Comparison of ENCODE assay signal across 12 cellular contexts in the genomic region with DNA sequence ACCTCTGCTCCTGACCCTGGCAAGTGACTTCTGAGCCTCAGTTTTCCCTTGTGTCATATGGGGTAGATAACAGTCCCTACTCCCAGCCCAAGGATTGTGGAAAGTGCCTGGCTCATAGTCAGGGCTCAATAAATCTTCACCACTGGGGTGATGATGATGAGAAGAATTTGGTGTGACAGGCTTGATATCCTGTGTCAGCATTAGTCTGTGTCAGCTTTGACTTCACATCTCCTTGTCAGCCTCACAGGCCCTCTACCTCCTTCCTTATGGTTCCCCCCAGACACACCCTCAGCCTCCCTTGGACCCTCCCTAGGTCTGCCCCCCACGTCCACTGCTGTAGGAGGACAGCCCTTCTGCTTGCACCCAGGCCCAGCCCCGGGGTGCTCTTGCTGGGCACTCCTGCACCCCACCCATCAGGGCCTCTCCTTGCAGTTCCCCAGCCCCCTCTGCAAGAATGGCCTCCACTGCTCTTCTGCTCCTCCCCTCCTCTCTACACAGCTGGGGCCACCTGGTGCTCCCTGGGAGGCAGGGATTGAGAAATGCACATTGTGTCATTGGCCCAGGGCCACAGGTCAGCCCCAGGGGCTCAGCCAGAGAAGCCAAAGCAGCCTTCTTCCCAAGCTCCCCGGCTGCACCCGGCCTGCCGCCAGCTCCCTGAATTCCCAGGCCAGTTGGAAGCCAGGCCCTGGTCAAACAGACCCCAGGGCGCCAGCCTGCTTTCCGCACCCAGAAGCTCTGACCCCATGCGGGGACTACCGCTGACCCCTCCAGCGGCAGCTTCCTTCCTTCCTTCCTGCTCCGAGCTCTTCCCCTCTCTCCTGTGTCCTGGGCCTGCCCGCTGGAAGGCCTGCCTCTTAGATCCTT. TPM values are rescaled to one million over a fixed set of nuclear protein-coding genes. Genes with fewer than 3 reads are reported as not detected.
A peak's percentile ranks its signal among the peaks of the same experiment; 100 is the strongest.
DNase-seq lines count a peak whose midpoint lies in the region; ATAC-seq and TF ChIP-seq lines count a peak whose summit lies in the region.
"Had no signal": no experiment of that assay in that cellular context is flagged by ENCODE, and none has a peak within 500 bp of the region (broad histone marks: within the 10 kb centered on the region; RNA-seq: fewer than 3 reads in every experiment).

No MANE protein-coding gene starts in this region.

- TF ChIP-seq POLR2A in sigmoid colon (IDR thresholded peaks at IDR 0.05): no peak

- H3K27ac ChIP-seq in right cardiac atrium (ENCODE audit: low read length) (no peak overlapping the region), sigmoid colon (peak overlapping the region in 3 of 4 donors; percentile 20 to 53 (median 45)), PC-3 (ENCODE audit: low read length) (no peak overlapping the region)
- H3K27ac ChIP-seq: GM23248 had no signal

- H3K9me3 ChIP-seq in right cardiac atrium (ENCODE audit: control insufficient read depth, low read length) (no peaks in the 10 kb centered on the region), sigmoid colon (no peaks in the 10 kb centered on the region), PC-3 (ENCODE audit: low read length) (no peaks in the 10 kb centered on the region)

- H3K4me3 ChIP-seq in astrocyte of the spinal cord (ENCODE audit: low read depth, low read length): no peak overlapping the region
- H3K4me3 ChIP-seq in right cardiac atrium (ENCODE audit: low read length): no peak overlapping the region
- H3K4me3 ChIP-seq in sigmoid colon: no peak overlapping the region
- no peak overlapping the region for H3K4me3 ChIP-seq in PC-3 (ENCODE audit: low read length)
- H3K4me3 ChIP-seq: GM23248 had no signal

- peak; percentile 84 for DNase-seq in H4 (ENCODE audit: low spot score)
- peak; percentile 7 for DNase-seq in astrocyte of the spinal cord (ENCODE audit: low read depth, low spot score)
- DNase-seq in right cardiac atrium: peak; percentile 87 to 96 (median 94)
- DNase-seq in sigmoid colon: peak; percentile 96
- DNase-seq in PC-3: no peak
- no peak for DNase-seq in stimulated activated effector memory CD8-positive, alpha-beta T cell treated with anti-CD3 and anti-CD28 coated beads, Interleukin-12 subunit alpha, Interleukin-12 subunit beta, amount 100 ng/mL, for 72 hours (ENCODE audit: low spot score in 2 of 2)
- no peak for DNase-seq in SHP77 treated with DMSO at 0.1 percent for 48 hours (lab: John Stamatoyannopoulos, UW)
- DNase-seq: Calu3, GM23248, immature natural killer cell, NCI-H1092 treated with DMSO at 0.1 percent for 48 hours had no signal

- H3K9ac ChIP-seq in PC-3 (ENCODE audit: low read length): no peak overlapping the region
- H3K9ac ChIP-seq: GM23248 had no signal

- H3K36me3 ChIP-seq in sigmoid colon: no peaks in the 10 kb centered on the region
- H3K36me3 ChIP-seq in PC-3 (ENCODE audit: low read depth, low read length): no peaks in the 10 kb centered on the region

- ATAC-seq in right cardiac atrium: peak; percentile 73 to 77
- ATAC-seq in PC-3: no peak
- ATAC-seq in HG03520 (IDR thresholded peaks at IDR 0.05; ENCODE audit: unreplicated experiment): no peak
- no peak for ATAC-seq in stimulated activated effector memory CD8-positive, alpha-beta T cell treated with anti-CD3 and anti-CD28 coated beads, Interleukin-12 subunit alpha, Interleukin-12 subunit beta, amount 100 ng/mL, for 72 hours

- H3F3A ChIP-seq in PC-3 (ENCODE audit: low read length, unreplicated experiment): no peaks in the 10 kb centered on the region

- no peaks in the 10 kb centered on the region for H3K9me2 ChIP-seq in PC-3 (replicated peaks; ENCODE audit: low read length)

- H4K20me1 ChIP-seq in PC-3 (ENCODE audit: low read length): no peaks in the 10 kb centered on the region

- no peaks in the 10 kb centered on the region for H3K9me3 Mint-ChIP-seq in stimulated activated effector memory CD8-positive, alpha-beta T cell treated with anti-CD3 and anti-CD28 coated beads, Interleukin-12 subunit alpha, Interleukin-12 subunit beta, amount 100 ng/mL, for 72 hours

- H3K36me3 Mint-ChIP-seq in stimulated activated effector memory CD8-positive, alpha-beta T cell treated with anti-CD3 and anti-CD28 coated beads, Interleukin-12 subunit alpha, Interleukin-12 subunit beta, amount 100 ng/mL, for 72 hours: peaks cover 4% of the 10 kb centered on the region
- H3K36me3 Mint-ChIP-seq: immature natural killer cell had no signal

- H3K27me3 ChIP-seq in right cardiac atrium (ENCODE audit: control insufficient read depth, insufficient read depth) (no peaks in the 10 kb centered on the region), sigmoid colon (no peaks in the 10 kb centered on the region), PC-3 (ENCODE audit: low read length) (no peaks in the 10 kb centered on the region)

- no peak overlapping the region for H3K4me2 ChIP-seq in PC-3 (ENCODE audit: low read length)

- no peak overlapping the region for H3K4me3 Mint-ChIP-seq in stimulated activated effector memory CD8-positive, alpha-beta T cell treated with anti-CD3 and anti-CD28 coated beads, Interleukin-12 subunit alpha, Interleukin-12 subunit beta, amount 100 ng/mL, for 72 hours
- H3K4me3 Mint-ChIP-seq: immature natural killer cell had no signal

- in situ Hi-C loops in astrocyte of the spinal cord (cut with HindIII; ENCODE audit: low sequenced_read_pairs): no loop called here

- H3K79me2 ChIP-seq in PC-3 (ENCODE audit: low read length): no peaks in the 10 kb centered on the region

- peak in 1 of 4 donors; percentile 47 for TF ChIP-seq EP300 in sigmoid colon (IDR thresholded peaks at IDR 0.05)

- no peaks in the 10 kb centered on the region for H3K4me1 Mint-ChIP-seq in stimulated activated effector memory CD8-positive, alpha-beta T cell treated with anti-CD3 and anti-CD28 coated beads, Interleukin-12 subunit alpha, Interleukin-12 subunit beta, amount 100 ng/mL, for 72 hours
- H3K4me1 Mint-ChIP-seq: immature natural killer cell had no signal

- TF ChIP-seq CTCF in astrocyte of the spinal cord (IDR thresholded peaks at IDR 0.05; ENCODE audit: low read depth, low read length) (no peak), sigmoid colon (IDR thresholded peaks at IDR 0.05) (no peak), PC-3 (conservative IDR thresholded peaks at IDR 0.05; ENCODE audit: low read depth, low read length) (no peak)

- intact Hi-C loops in right cardiac atrium (cut with DNase I): no loop called here
- intact Hi-C loops in sigmoid colon (cut with DNase I): no loop called here
- intact Hi-C loops in PC-3 (cut with micrococcal nuclease): no loop called here

- WGBS in right cardiac atrium: 39% methylated on average over 12 of the region's 12 CpGs
- 72 to 76% methylated on average over 12 of the region's 12 CpGs for WGBS in sigmoid colon, 2 donors

- POLR2A ChIA-PET in PC-3 (lab: Charles Lee; ENCODE audit: unreplicated experiment): no interaction called here

- CTCF ChIA-PET in PC-3 (lab: Charles Lee): no interaction called here

- H3K4me1 ChIP-seq in right cardiac atrium (ENCODE audit: control insufficient read depth, insufficient read depth, low read length): peaks cover 13% of the 10 kb centered on the region
- peaks cover 0 to 19% (median 4%) of the 10 kb centered on the region in 4 donors for H3K4me1 ChIP-seq in sigmoid colon
- H3K4me1 ChIP-seq in PC-3 (ENCODE audit: insufficient read depth, low read length): no peaks in the 10 kb centered on the region

- no peak overlapping the region for H3K27ac Mint-ChIP-seq in stimulated activated effector memory CD8-positive, alpha-beta T cell treated with anti-CD3 and anti-CD28 coated beads, Interleukin-12 subunit alpha, Interleukin-12 subunit beta, amount 100 ng/mL, for 72 hours
- H3K27ac Mint-ChIP-seq: immature natural killer cell had no signal

- H2AFZ ChIP-seq in PC-3 (ENCODE audit: low read length): no peak overlapping the region
- H2AFZ ChIP-seq: GM23248 had no signal

- BruUV-seq in PC-3 (replicated peaks; lab: Mats Ljungman, UMichigan): no TSS peak

RNA-seq across cellular contexts. Expression of gene FGFR4, which starts 7.7 kb away (rescaled TPM):
- total RNA-seq in H4 (2014; rRNA removed; shearing (Covaris generic)): 11.4 and 16.9 TPM in 2 replicates
- total RNA-seq in right cardiac atrium (1 to 10 TPM; 1.9 to 3.7 (median 3.5) TPM), sigmoid colon (10 to 100 TPM in 1 of 4 donors, 1 to 10 TPM in 3; 3.0 to 11.8 (median 6.1) TPM), PC-3 (2014; rRNA removed) (24.6 and 34.9 TPM in 2 replicates)
- polyA plus RNA-seq in right cardiac atrium (1.5 TPM), sigmoid colon (10 to 100 TPM in 1 of 3 donors, 1 to 10 TPM in 2; 4.9 to 45.0 (median 6.6) TPM)
- total RNA-seq: GM23248 had no signal
- polyA plus RNA-seq: immature natural killer cell had no signal

RNA-seq across cellular contexts. Expression of gene NSD1, which starts 39.1 kb away (rescaled TPM):
- total RNA-seq in H4 (2014; rRNA removed; shearing (Covaris generic)): 27.6 and 30.3 TPM in 2 replicates
- total RNA-seq in right cardiac atrium: 10 to 100 TPM; 44.1 to 55.5 (median 50.6) TPM
- polyA plus RNA-seq in right cardiac atrium: 10.0 TPM
- total RNA-seq in sigmoid colon: 10 to 100 TPM; 34.6 to 41.5 (median 36.5) TPM
- 10 to 100 TPM in 1 of 3 donors, 1 to 10 TPM in 2; 3.0 to 21.1 (median 5.8) TPM for polyA plus RNA-seq in sigmoid colon
- 48.9 and 70.5 TPM in 2 replicates for total RNA-seq in PC-3 (2014; rRNA removed)

Comparison
In these comparisons a context has a peak if more than half of its experiments do, and no peak if none do; other contexts are left out.
1. DNase-seq: peak in H4 (single experiment), astrocyte of the spinal cord (single experiment), right cardiac atrium (3 of 3) and sigmoid colon (single experiment); none in PC-3 (single experiment), stimulated activated effector memory CD8-positive, alpha-beta T cell treated with anti-CD3 and anti-CD28 coated beads, Interleukin-12 subunit alpha, Interleukin-12 subunit beta, amount 100 ng/mL, for 72 hours (0 of 2) and SHP77 treated with DMSO at 0.1 percent for 48 hours (single experiment).
2. ATAC-seq: peak in right cardiac atrium (2 of 2); none in PC-3 (single experiment), HG03520 (single experiment) and stimulated activated effector memory CD8-positive, alpha-beta T cell treated with anti-CD3 and anti-CD28 coated beads, Interleukin-12 subunit alpha, Interleukin-12 subunit beta, amount 100 ng/mL, for 72 hours (single experiment).
3. H3K27ac ChIP-seq: peak in sigmoid colon (3 of 4); none in right cardiac atrium (single experiment) and PC-3 (single experiment).